ENCODE assay signal across 8 cellular contexts in the genomic region with DNA sequence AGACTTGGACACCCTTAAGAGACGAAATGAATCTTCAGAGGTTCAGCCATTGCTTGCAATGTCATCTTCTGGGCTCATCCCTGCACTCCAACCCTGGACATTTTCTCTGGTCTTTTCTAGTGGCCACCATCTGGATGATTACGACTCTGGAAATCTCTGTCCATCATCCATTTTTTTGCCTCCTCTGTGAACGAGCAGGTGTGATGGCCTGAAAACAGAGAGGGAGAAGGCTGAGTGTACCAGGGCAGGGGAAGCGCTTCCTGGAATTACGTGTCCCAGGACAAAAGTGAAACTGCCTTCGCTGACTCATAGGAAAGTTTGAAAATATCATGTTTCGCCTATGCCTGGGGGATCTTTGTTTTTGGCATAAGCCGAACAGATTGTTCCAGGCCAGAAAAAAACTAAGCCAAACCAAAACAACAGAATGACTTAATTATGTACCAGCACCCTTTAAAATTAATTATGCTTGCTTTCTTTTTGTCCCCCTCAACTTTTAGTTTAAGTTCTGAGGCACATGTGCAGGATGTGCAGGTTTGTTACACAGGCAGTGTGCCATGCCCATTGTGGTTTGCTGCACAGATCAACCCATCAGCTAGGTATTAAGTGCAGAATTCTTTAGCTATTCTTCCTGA. TPM values are rescaled to one million over a fixed set of nuclear protein-coding genes. Genes with fewer than 3 reads are reported as not detected.
A peak's percentile ranks its signal among the peaks of the same experiment; 100 is the strongest.
DNase-seq lines count a peak whose midpoint lies in the region; ATAC-seq lines count a peak whose summit lies in the region.

No MANE protein-coding gene starts in this region.

- peak; percentile 96 for DNase-seq in HT1080 (ENCODE audit: low read depth)
- peak; percentile 58 to 64 for DNase-seq in activated T-cell treated with anti-CD3 and anti-CD28 coated beads, Interleukin-2, amount 50 U/mL, for 48 hours
- DNase-seq in glomerular endothelial cell (ENCODE audit: extremely low read depth, low read depth, low spot score) = peak; percentile 63
- DNase-seq in stimulated activated CD4-positive, alpha-beta T cell treated with anti-CD3 and anti-CD28 coated beads, Interleukin-12 subunit alpha, Interleukin-12 subunit beta, amount 100 ng/mL, for 48 hours (ENCODE audit: low read depth in 2 of 3, low spot score in 1 of 3) = peak; percentile 41 to 53 (median 44)
- no peak for DNase-seq in HuH-7.5 (ENCODE audit: low spot score)
- DNase-seq in NCI-H82 treated with DMSO at 0.1 percent for 48 hours (lab: John Stamatoyannopoulos, UW; ENCODE audit: unreplicated experiment) = no peak
- no peak for DNase-seq in retina

- ATAC-seq in GM19023 (IDR thresholded peaks at IDR 0.05; ENCODE audit: unreplicated experiment) = peak; percentile 43

RNA-seq across cellular contexts. Expression of a gene that starts 31.9 kb away (rescaled TPM):
- total RNA-seq in HT1080 (2014; rRNA removed; shearing (Covaris generic)) = 4.9 and 5.2 TPM in 2 replicates
- 6.5 and 7.7 TPM in 2 replicates for polyA plus RNA-seq in HT1080 (2015; cell fraction: cytosol; rRNA removed)
- 10.6 and 11.4 TPM in 2 replicates for polyA plus RNA-seq in HT1080 (2015; cell fraction: nucleus; rRNA removed)
- 5.6 and 6.1 TPM in 2 replicates for total RNA-seq in glomerular endothelial cell

Comparison
In these comparisons a context has a peak if more than half of its experiments do, and no peak if none do; other contexts are left out.
1. DNase-seq: peak in HT1080 (single experiment), activated T-cell treated with anti-CD3 and anti-CD28 coated beads, Interleukin-2, amount 50 U/mL, for 48 hours (2 of 2), glomerular endothelial cell (single experiment) and stimulated activated CD4-positive, alpha-beta T cell treated with anti-CD3 and anti-CD28 coated beads, Interleukin-12 subunit alpha, Interleukin-12 subunit beta, amount 100 ng/mL, for 48 hours (3 of 3); none in HuH-7.5 (single experiment), NCI-H82 treated with DMSO at 0.1 percent for 48 hours (single experiment) and retina (single experiment).